ENCODE assay signal across 25 cellular contexts in the genomic region with DNA sequence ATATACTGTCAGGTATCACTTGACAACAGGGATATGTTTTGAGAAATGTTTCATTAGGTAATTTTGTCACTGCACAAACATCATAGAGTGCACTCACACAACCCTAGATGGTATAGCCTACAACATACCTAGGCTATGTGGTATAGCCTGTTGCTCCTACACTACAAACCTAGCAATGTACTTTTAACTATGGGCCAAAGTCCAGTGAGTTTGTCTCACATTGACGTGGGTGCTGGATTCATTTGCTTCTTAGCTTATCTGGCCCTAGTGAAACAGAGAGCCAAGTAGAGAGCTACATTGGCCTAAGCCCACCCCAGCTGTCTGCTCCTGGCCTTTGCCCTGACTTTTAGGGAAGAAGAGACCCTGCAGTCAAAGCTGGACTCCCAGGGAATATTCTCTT.
"Had no signal": no experiment of that assay in that cellular context is flagged by ENCODE, and none has a peak within 500 bp of the region (broad histone marks: within the 10 kb centered on the region; RNA-seq: fewer than 3 reads in every experiment).

No MANE protein-coding gene starts in this region.

- ATAC-seq: effector memory CD8-positive, alpha-beta T cell; mucosa of descending colon; natural killer cell treated with Interleukin-12 subunit alpha and Interleukin-12 subunit beta and Interleukin-15 and Interleukin-18, amount 100 ng/mL, for 72 hours; stimulated activated naive CD8-positive, alpha-beta T cell treated with anti-CD3 and anti-CD28 coated beads, Interleukin-15, amount 100 ng/mL, for 72 hours had no signal

- H3K4me3 ChIP-seq: coronary artery, esophagus squamous epithelium, lung, mucosa of descending colon, neural progenitor cell, right lobe of liver, smooth muscle cell, suprapubic skin, transverse colon had no signal

- H3K4me1 Mint-ChIP-seq: memory B cell; mesothelial cell of epicardium; naive B cell; neural progenitor cell; stimulated activated naive CD8-positive, alpha-beta T cell treated with anti-CD3 and anti-CD28 coated beads, Interleukin-15, amount 100 ng/mL, for 72 hours had no signal

- H2AFZ ChIP-seq: neural progenitor cell, parathyroid adenoma had no signal

- H3K4me3 Mint-ChIP-seq: effector memory CD8-positive, alpha-beta T cell; memory B cell; mesothelial cell of epicardium; naive B cell; natural killer cell treated with Interleukin-12 subunit alpha and Interleukin-12 subunit beta and Interleukin-15 and Interleukin-18, amount 100 ng/mL, for 72 hours; neural progenitor cell; stimulated activated naive CD8-positive, alpha-beta T cell treated with anti-CD3 and anti-CD28 coated beads, Interleukin-15, amount 100 ng/mL, for 72 hours had no signal

- H3K27ac Mint-ChIP-seq: effector memory CD8-positive, alpha-beta T cell; memory B cell; mesothelial cell of epicardium; naive B cell; natural killer cell treated with Interleukin-12 subunit alpha and Interleukin-12 subunit beta and Interleukin-15 and Interleukin-18, amount 100 ng/mL, for 72 hours; neural progenitor cell; progenitor cell of endocrine pancreas; stimulated activated naive CD8-positive, alpha-beta T cell treated with anti-CD3 and anti-CD28 coated beads, Interleukin-15, amount 100 ng/mL, for 72 hours had no signal

- H3K4me2 ChIP-seq: neural progenitor cell, smooth muscle cell had no signal

- H3K36me3 Mint-ChIP-seq: memory B cell; mesothelial cell of epicardium; naive B cell; natural killer cell treated with Interleukin-12 subunit alpha and Interleukin-12 subunit beta and Interleukin-15 and Interleukin-18, amount 100 ng/mL, for 72 hours; neural progenitor cell had no signal

- H3K27me3 ChIP-seq: esophagus squamous epithelium, neural progenitor cell, right lobe of liver, suprapubic skin, transverse colon had no signal

- H3K79me2 ChIP-seq: parathyroid adenoma had no signal

- H3K27me3 Mint-ChIP-seq: effector memory CD8-positive, alpha-beta T cell; memory B cell; natural killer cell treated with Interleukin-12 subunit alpha and Interleukin-12 subunit beta and Interleukin-15 and Interleukin-18, amount 100 ng/mL, for 72 hours; progenitor cell of endocrine pancreas; stimulated activated naive CD8-positive, alpha-beta T cell treated with anti-CD3 and anti-CD28 coated beads, Interleukin-15, amount 100 ng/mL, for 72 hours had no signal

- H3K9me3 Mint-ChIP-seq: natural killer cell treated with Interleukin-12 subunit alpha and Interleukin-12 subunit beta and Interleukin-15 and Interleukin-18, amount 100 ng/mL, for 72 hours; neural progenitor cell had no signal

- H3K27ac ChIP-seq: coronary artery, esophagus squamous epithelium, neural progenitor cell, parathyroid adenoma, right lobe of liver, suprapubic skin, transverse colon had no signal

- H3K4me1 ChIP-seq: esophagus squamous epithelium, neural progenitor cell, parathyroid adenoma, right lobe of liver, suprapubic skin, transverse colon had no signal

- H3K9ac ChIP-seq: neural progenitor cell, parathyroid adenoma had no signal

- H3K36me3 ChIP-seq: esophagus squamous epithelium, neural progenitor cell, right lobe of liver, suprapubic skin, transverse colon had no signal

- H3K9me3 ChIP-seq: esophagus squamous epithelium, mucosa of descending colon, right lobe of liver, suprapubic skin, transverse colon had no signal

- DNase-seq: dermis blood vessel endothelial cell; effector memory CD8-positive, alpha-beta T cell; erythroblast; esophagus squamous epithelium; glutamatergic neuron; mucosa of descending colon; naive B cell; right lobe of liver; stimulated activated CD4-positive, alpha-beta T cell treated with anti-CD3 and anti-CD28 coated beads, Interleukin-12 subunit alpha, Interleukin-12 subunit beta, amount 100 ng/mL, for 4 hours; stimulated activated CD4-positive, alpha-beta T cell treated with anti-CD3 and anti-CD28 coated beads, Interleukin-1b, Interleukin-23, amount 100 ng/mL, for 48 hours; stimulated activated CD4-positive, alpha-beta T cell treated with anti-CD3 and anti-CD28 coated beads, Interleukin-4, amount 100 ng/mL, for 1 hour; stimulated activated CD8-positive, alpha-beta memory T cell treated with anti-CD3 and anti-CD28 coated beads, Interleukin-4, amount 100 ng/mL, for 48 hours; stimulated activated naive CD4-positive, alpha-beta T cell; stimulated activated naive CD8-positive, alpha-beta T cell treated with anti-CD3 and anti-CD28 coated beads, Interleukin-15, amount 100 ng/mL, for 72 hours; transverse colon had no signal
